Comparison of ENCODE assay signal across 8 cellular contexts in genomic region chr22:18023509-18024275, GRCh38. TPM values are rescaled to one million over a fixed set of nuclear protein-coding genes. Genes with fewer than 3 reads are reported as not detected.
A peak's percentile ranks its signal among the peaks of the same experiment; 100 is the strongest.
DNase-seq lines count a peak whose midpoint lies in the region; ATAC-seq, FAIRE-seq and TF ChIP-seq lines count a peak whose summit lies in the region.

No MANE protein-coding gene starts in this region.

- H2AFZ ChIP-seq in ACC112 (ENCODE audit: low read length, unreplicated experiment), result peak overlapping the region; percentile 87

- peaks cover 59% of the 10 kb centered on the region for H3K27me3 Mint-ChIP-seq in activated CD8-positive, alpha-beta memory T cell treated with anti-CD3 and anti-CD28 coated beads, Interleukin-2, amount 10 ng/mL, durations not matched to agents 7 days and 5 days
- peaks cover 67% of the 10 kb centered on the region for H3K27me3 Mint-ChIP-seq in stimulated activated naive CD8-positive, alpha-beta T cell treated with anti-CD3 and anti-CD28 coated beads, Interleukin-15, amount 100 ng/mL, for 72 hours

- H3K36me3 Mint-ChIP-seq in activated CD8-positive, alpha-beta memory T cell treated with anti-CD3 and anti-CD28 coated beads, Interleukin-2, amount 10 ng/mL, durations not matched to agents 7 days and 5 days, result no peaks in the 10 kb centered on the region

- H3K9me3 Mint-ChIP-seq in activated CD8-positive, alpha-beta memory T cell treated with anti-CD3 and anti-CD28 coated beads, Interleukin-2, amount 10 ng/mL, durations not matched to agents 7 days and 5 days (ENCODE audit: low read depth), result no peaks in the 10 kb centered on the region
- H3K9me3 Mint-ChIP-seq in stimulated activated naive CD8-positive, alpha-beta T cell treated with anti-CD3 and anti-CD28 coated beads, Interleukin-15, amount 100 ng/mL, for 72 hours, result no peaks in the 10 kb centered on the region

- 0 to 1% methylated on average over 47 of the region's 47 CpGs for WGBS in esophagus, 2 donors
- 1 to 2% methylated on average over 32 to 40 of the region's 47 CpGs for WGBS in mesodermal cell (ENCODE audit: insufficient coverage in 2 of 2), 2 experiments

- peak; percentile 54 for ATAC-seq in activated CD8-positive, alpha-beta memory T cell treated with anti-CD3 and anti-CD28 coated beads, Interleukin-2, amount 10 ng/mL, durations not matched to agents 7 days and 5 days
- peak; percentile 59 for ATAC-seq in stimulated activated naive CD8-positive, alpha-beta T cell treated with anti-CD3 and anti-CD28 coated beads, Interleukin-15, amount 100 ng/mL, for 72 hours
- ATAC-seq in GM18867 (IDR thresholded peaks at IDR 0.05; ENCODE audit: unreplicated experiment), result no peak

- H3K27ac ChIP-seq in ACC112 (ENCODE audit: low read depth, low read length) (no peak overlapping the region; the same call in 1 of the 2 replicates), esophagus (ENCODE audit: low read depth in 2 of 2, low read length in 1 of 2) (peak overlapping the region; percentile 66 to 85), mesodermal cell (ENCODE audit: low read depth, low read length, severe bottlenecking) (no peak overlapping the region)

- H3K4me1 ChIP-seq in ACC112 (ENCODE audit: control insufficient read depth, insufficient read depth, low read length, unreplicated experiment), result peaks cover 6% of the 10 kb centered on the region
- H3K4me1 ChIP-seq in esophagus (ENCODE audit: control insufficient read depth in 2 of 2, insufficient read depth in 2 of 2, low read length in 1 of 2), result peaks cover 0 to 3% of the 10 kb centered on the region in 2 donors
- no peaks in the 10 kb centered on the region for H3K4me1 ChIP-seq in mesodermal cell (ENCODE audit: control insufficient read depth, insufficient read depth, low read length, poor library complexity, severe bottlenecking)

- peak; percentile 92 for FAIRE-seq in GM12891 (lab: Jason Lieb, UNC)

- H3K27me3 ChIP-seq in ACC112 (ENCODE audit: insufficient read depth, low read length) (no peaks in the 10 kb centered on the region), esophagus (ENCODE audit: control insufficient read depth in 1 of 2, insufficient read depth in 2 of 2, low read length in 2 of 2) (no peaks in the 10 kb centered on the region)

- H3K36me3 ChIP-seq in ACC112 (ENCODE audit: insufficient read depth, low read length) (no peaks in the 10 kb centered on the region), esophagus (ENCODE audit: control insufficient read depth in 2 of 2, insufficient read depth in 2 of 2, low read length in 1 of 2) (no peaks in the 10 kb centered on the region), mesodermal cell (ENCODE audit: control insufficient read depth, insufficient read depth, low read length) (no peaks in the 10 kb centered on the region)

- CTCF ChIA-PET in activated CD8-positive, alpha-beta memory T cell treated with anti-CD3 and anti-CD28 coated beads, Interleukin-2, amount 10 ng/mL, durations not matched to agents 7 days and 5 days (lab: Charles Lee), result interaction anchor here (1.0 to 5.3 kb wide), 10 partner anchors 10 to 239 kb away, joined by 3 to 42 read pairs (median 4); partner anchors contain the start of gene PEX26

- no peaks in the 10 kb centered on the region for H3K9me3 ChIP-seq in esophagus (ENCODE audit: control insufficient read depth in 2 of 2, insufficient read depth in 1 of 2, low read depth in 1 of 2, low read length in 1 of 2)
- no peaks in the 10 kb centered on the region for H3K9me3 ChIP-seq in mesodermal cell (ENCODE audit: control insufficient read depth, low read length)

- H3K27ac Mint-ChIP-seq in activated CD8-positive, alpha-beta memory T cell treated with anti-CD3 and anti-CD28 coated beads, Interleukin-2, amount 10 ng/mL, durations not matched to agents 7 days and 5 days, result no peak overlapping the region
- H3K27ac Mint-ChIP-seq in stimulated activated naive CD8-positive, alpha-beta T cell treated with anti-CD3 and anti-CD28 coated beads, Interleukin-15, amount 100 ng/mL, for 72 hours, result no peak overlapping the region

- no peaks in the 10 kb centered on the region for H3K79me2 ChIP-seq in ACC112 (ENCODE audit: control insufficient read depth, insufficient read depth, low read length, unreplicated experiment)

- TF ChIP-seq POLR2A in GM12891 (IDR thresholded peaks at IDR 0.05; ENCODE audit: low read depth, low read length), result no peak

- peaks cover 19% of the 10 kb centered on the region for H3K4me1 Mint-ChIP-seq in activated CD8-positive, alpha-beta memory T cell treated with anti-CD3 and anti-CD28 coated beads, Interleukin-2, amount 10 ng/mL, durations not matched to agents 7 days and 5 days
- peaks cover 22% of the 10 kb centered on the region for H3K4me1 Mint-ChIP-seq in stimulated activated naive CD8-positive, alpha-beta T cell treated with anti-CD3 and anti-CD28 coated beads, Interleukin-15, amount 100 ng/mL, for 72 hours

- peak overlapping the region; percentile 85 for H3K4me3 ChIP-seq in ACC112 (ENCODE audit: low read depth, low read length)
- peak overlapping the region; percentile 69 to 77 for H3K4me3 ChIP-seq in esophagus (ENCODE audit: low read depth in 1 of 2, low read length in 2 of 2)
- peak overlapping the region; percentile 44 for H3K4me3 ChIP-seq in mesodermal cell (ENCODE audit: extremely low read depth, insufficient read depth, low read length, poor library complexity, severe bottlenecking)

- DNase-seq in GM12891 (ENCODE audit: insufficient read length, low spot score), result peak; percentile 62
- DNase-seq in NCI-H2227 treated with DMSO at 0.1 percent for 48 hours (lab: John Stamatoyannopoulos, UW), result peak; percentile 57
- DNase-seq in activated CD8-positive, alpha-beta memory T cell treated with anti-CD3 and anti-CD28 coated beads, Interleukin-2, amount 10 ng/mL, durations not matched to agents 7 days and 5 days, result peak; percentile 42
- DNase-seq in stimulated activated naive CD8-positive, alpha-beta T cell treated with anti-CD3 and anti-CD28 coated beads, Interleukin-15, amount 100 ng/mL, for 72 hours, result peak; percentile 23 to 26

- H3K4me3 Mint-ChIP-seq in activated CD8-positive, alpha-beta memory T cell treated with anti-CD3 and anti-CD28 coated beads, Interleukin-2, amount 10 ng/mL, durations not matched to agents 7 days and 5 days, result peak overlapping the region; percentile 76
- peak overlapping the region; percentile 88 to 89 for H3K4me3 Mint-ChIP-seq in stimulated activated naive CD8-positive, alpha-beta T cell treated with anti-CD3 and anti-CD28 coated beads, Interleukin-15, amount 100 ng/mL, for 72 hours

TF ChIP-seq in GM12891, 5 proteins besides CTCF, POLR2A, EP300 and RAD21:
- TF ChIP-seq POLR2AphosphoS5 (IDR thresholded peaks at IDR 0.05; ENCODE audit: low read depth, low read length) (no peak), TAF1 (IDR thresholded peaks at IDR 0.05; ENCODE audit: low read depth, low read length) (no peak), PAX5 (IDR thresholded peaks at IDR 0.05; ENCODE audit: insufficient read depth, low read length, severe bottlenecking) (no peak), SPI1 (IDR thresholded peaks at IDR 0.05; ENCODE audit: low read depth, low read length) (no peak), POU2F2 (IDR thresholded peaks at IDR 0.05; ENCODE audit: low read depth, low read length) (no peak)

RNA-seq across cellular contexts. Expression of gene MICAL3, which starts 0.7 kb away (rescaled TPM):
- polyA plus RNA-seq in GM12891 (2012; ENCODE audit: low read depth, missing spikeins), result 21.0 TPM
- 10 to 100 TPM; 38.8 to 41.7 TPM for total RNA-seq in activated CD8-positive, alpha-beta memory T cell treated with anti-CD3 and anti-CD28 coated beads, Interleukin-2, amount 10 ng/mL, durations not matched to agents 7 days and 5 days
- polyA plus RNA-seq in esophagus, result 10 to 100 TPM in 1 of 2 donors, 1 to 10 TPM in 1; 6.2 to 13.3 TPM
- 18.3 TPM for polyA plus RNA-seq in mesodermal cell (2013, experiment 1 of 2)
- polyA plus RNA-seq in mesodermal cell (2013, experiment 2 of 2), result 16.6 TPM

RNA-seq across cellular contexts. Expression of gene PEX26, which starts 54.1 kb away (rescaled TPM):
- 25.1 TPM for polyA plus RNA-seq in GM12891 (2012; ENCODE audit: low read depth, missing spikeins)
- total RNA-seq in activated CD8-positive, alpha-beta memory T cell treated with anti-CD3 and anti-CD28 coated beads, Interleukin-2, amount 10 ng/mL, durations not matched to agents 7 days and 5 days, result 10 to 100 TPM; 38.9 to 46.8 TPM
- polyA plus RNA-seq in esophagus, result 10 to 100 TPM; 13.5 to 15.0 TPM
- 20.7 TPM for polyA plus RNA-seq in mesodermal cell (2013, experiment 1 of 2)
- 16.5 TPM for polyA plus RNA-seq in mesodermal cell (2013, experiment 2 of 2)

Comparison
In these comparisons a context has a peak if more than half of its experiments do, and no peak if none do; other contexts are left out.
1. H3K27ac ChIP-seq: peak in esophagus (2 of 2); none in ACC112 (single experiment) and mesodermal cell (single experiment).
2. Peak in every context shown above with its lines, with median percentiles within 50 percentile points of each other: H3K4me3 ChIP-seq and DNase-seq.